14 cellular contexts compared by ENCODE assay signal in genomic region chr14:101788016-101788695, GRCh38. TPM values are rescaled to one million over a fixed set of nuclear protein-coding genes. Genes with fewer than 3 reads are reported as not detected.
A peak's percentile ranks its signal among the peaks of the same experiment; 100 is the strongest.
DNase-seq lines count a peak whose midpoint lies in the region; ATAC-seq and TF ChIP-seq lines count a peak whose summit lies in the region.
"Had no signal": no experiment of that assay in that cellular context is flagged by ENCODE, and none has a peak within 500 bp of the region (broad histone marks: within the 10 kb centered on the region; RNA-seq: fewer than 3 reads in every experiment).

No MANE protein-coding gene starts in this region.

- H3K4me3 ChIP-seq in SK-N-MC, result peak overlapping the region; percentile 70
- H3K4me3 ChIP-seq in esophagus muscularis mucosa, result no peak overlapping the region

- H3K27me3 ChIP-seq in esophagus muscularis mucosa, result no peaks in the 10 kb centered on the region

- TF ChIP-seq CTCF in esophagus muscularis mucosa (IDR thresholded peaks at IDR 0.05), result no peak

- H3K9me3 ChIP-seq in SK-N-MC (ENCODE audit: low read depth, low read length) (no peaks in the 10 kb centered on the region), esophagus muscularis mucosa (no peaks in the 10 kb centered on the region)
- H3K9me3 ChIP-seq: Caco-2 had no signal

- TF ChIP-seq POLR2A in esophagus muscularis mucosa (IDR thresholded peaks at IDR 0.05; ENCODE audit: low read depth), result no peak

- intact Hi-C loops in esophagus muscularis mucosa (cut with DNase I), result no loop called here

- DNase-seq in GM03348 (ENCODE audit: low spot score), result peak; percentile 40
- no peak for DNase-seq in SK-N-MC (ENCODE audit: low read depth, low spot score)
- DNase-seq in esophagus muscularis mucosa (ENCODE audit: extremely low spot score), result peak; percentile 79
- no peak for DNase-seq in OCI-M1 (lab: John Stamatoyannopoulos, UW)
- DNase-seq in stimulated activated CD4-positive, alpha-beta T cell treated with anti-CD3 and anti-CD28 coated beads, Interleukin-15, amount 100 ng/mL, for 24 hours, result no peak
- DNase-seq: Caco-2, GOT3, NCI-H1436 treated with DMSO at 0.1 percent for 48 hours, NCI-H2107, NCI-H345, NCI-H774, SHP77 had no signal

- TF ChIP-seq EP300 in esophagus muscularis mucosa (IDR thresholded peaks at IDR 0.05), result no peak

- 92% methylated on average over 13 of the region's 13 CpGs for WGBS in esophagus muscularis mucosa

- H3K4me1 ChIP-seq in esophagus muscularis mucosa, result peaks cover 12 to 39% (median 19%) of the 10 kb centered on the region in 4 donors
- H3K4me1 ChIP-seq: Caco-2 had no signal

- H3K9ac ChIP-seq in SK-N-MC (ENCODE audit: insufficient read length), result peak overlapping the region; percentile 14

- H3K36me3 ChIP-seq in SK-N-MC (ENCODE audit: insufficient read depth, low read length) (no peaks in the 10 kb centered on the region), esophagus muscularis mucosa (peaks cover 0 to 5% (median 2%) of the 10 kb centered on the region in 4 donors)

- H3K27ac ChIP-seq in SK-N-MC, result peak overlapping the region; percentile 89
- no peak overlapping the region for H3K27ac ChIP-seq in esophagus muscularis mucosa (replicated peaks in 1 of 4)
- peak overlapping the region; percentile 40 for H3K27ac ChIP-seq in temporal lobe (ENCODE audit: low read depth, low read length)

- ATAC-seq in GM21717 (IDR thresholded peaks at IDR 0.05; ENCODE audit: unreplicated experiment), result no peak

RNA-seq across cellular contexts. Expression of gene PPP2R5C, which starts 26.6 kb away (rescaled TPM):
- 100 to 1,000 TPM; 103 to 142 (median 131) TPM for total RNA-seq in esophagus muscularis mucosa
- 101 TPM for total RNA-seq in temporal lobe

Comparison
In these comparisons a context has a peak if more than half of its experiments do, and no peak if none do; other contexts are left out.
1. DNase-seq: peak in GM03348 (single experiment) and esophagus muscularis mucosa (single experiment); none in SK-N-MC (single experiment), OCI-M1 (single experiment) and stimulated activated CD4-positive, alpha-beta T cell treated with anti-CD3 and anti-CD28 coated beads, Interleukin-15, amount 100 ng/mL, for 24 hours (single experiment).
2. H3K27ac ChIP-seq: peak in SK-N-MC (single experiment) and temporal lobe (single experiment); none in esophagus muscularis mucosa (0 of 4).